ENCODE assay signal across 15 cellular contexts in the genomic region with DNA sequence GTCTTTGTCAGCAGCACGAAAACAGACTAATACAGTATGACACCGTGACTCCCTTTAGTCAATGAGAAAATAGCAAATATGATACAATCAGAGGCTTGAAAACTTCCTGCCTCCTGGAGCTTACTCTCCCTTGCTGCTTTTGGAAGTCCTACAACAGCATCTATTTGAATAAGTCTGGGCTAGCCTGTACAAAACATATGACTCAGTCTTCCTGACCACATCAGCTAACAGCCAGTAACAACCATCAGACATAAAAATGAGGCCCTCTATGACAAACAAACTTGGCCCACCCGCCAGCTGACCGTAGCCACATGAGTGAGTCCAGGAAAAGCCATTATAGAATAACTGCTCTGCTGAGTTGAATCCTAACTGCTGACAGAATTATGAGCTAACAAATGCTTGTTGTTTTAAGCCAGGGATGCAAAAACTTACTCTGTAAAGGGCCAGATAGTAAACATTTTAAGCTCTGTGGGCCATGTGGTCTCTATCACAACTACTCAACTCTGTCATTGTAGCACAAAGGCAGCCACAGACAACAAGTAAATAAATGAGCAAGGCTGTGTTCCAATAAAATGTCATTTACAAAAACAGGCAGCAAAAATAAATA.
DNase-seq lines count a peak whose midpoint lies in the region; ATAC-seq and TF ChIP-seq lines count a peak whose summit lies in the region.
"Had no signal": no experiment of that assay in that cellular context is flagged by ENCODE, and none has a peak within 500 bp of the region (broad histone marks: within the 10 kb centered on the region; RNA-seq: fewer than 3 reads in every experiment).

No MANE protein-coding gene starts in this region.

- no peak for TF ChIP-seq CTCF in smooth muscle cell (IDR thresholded peaks at IDR 0.05; ENCODE audit: borderline replicate concordance, insufficient read depth, poor library complexity, severe bottlenecking)

- no peaks in the 10 kb centered on the region for H3K4me1 Mint-ChIP-seq in activated CD4-positive, alpha-beta memory T cell treated with anti-CD3 and anti-CD28 coated beads, Interleukin-2, amount 10 ng/mL, durations not matched to agents 7 days and 5 days

- no peak overlapping the region for H3K4me3 Mint-ChIP-seq in activated CD4-positive, alpha-beta memory T cell treated with anti-CD3 and anti-CD28 coated beads, Interleukin-2, amount 10 ng/mL, durations not matched to agents 7 days and 5 days

- H3K9ac ChIP-seq in adipocyte (ENCODE audit: low read length) (peak overlapping the region; percentile 32), smooth muscle cell (ENCODE audit: low read depth) (no peak overlapping the region)

- no peak overlapping the region for H3K4me3 ChIP-seq in adipocyte (ENCODE audit: low read length)
- H3K4me3 ChIP-seq in smooth muscle cell: no peak overlapping the region
- H3K4me3 ChIP-seq: colonic mucosa, HAP-1, heart right ventricle, stomach had no signal

- no peaks in the 10 kb centered on the region for H3K27me3 ChIP-seq in adipocyte (replicated peaks; ENCODE audit: control insufficient read depth, insufficient read depth, low read length)
- H3K27me3 ChIP-seq in smooth muscle cell (ENCODE audit: low read depth): no peaks in the 10 kb centered on the region
- H3K27me3 ChIP-seq: colonic mucosa, heart right ventricle, stomach had no signal

- no peak overlapping the region for H2AFZ ChIP-seq in smooth muscle cell (ENCODE audit: low read depth)

- peaks cover 16% of the 10 kb centered on the region for H3K9me3 Mint-ChIP-seq in activated CD4-positive, alpha-beta memory T cell treated with anti-CD3 and anti-CD28 coated beads, Interleukin-2, amount 10 ng/mL, durations not matched to agents 7 days and 5 days

- peaks cover 7% of the 10 kb centered on the region for H3F3A ChIP-seq in smooth muscle cell (ENCODE audit: low read depth)

- H3K27ac ChIP-seq in smooth muscle cell (ENCODE audit: low read depth): peak overlapping the region; percentile 81
- H3K27ac ChIP-seq: colonic mucosa, stomach had no signal

- H3K4me2 ChIP-seq in smooth muscle cell: peak overlapping the region; percentile 48

- CTCF ChIA-PET in activated CD4-positive, alpha-beta memory T cell treated with anti-CD3 and anti-CD28 coated beads, Interleukin-2, amount 10 ng/mL, durations not matched to agents 7 days and 5 days (lab: Charles Lee): no interaction called here

- H3K4me1 ChIP-seq in adipocyte (ENCODE audit: control insufficient read depth, insufficient read depth, low read length) (peaks cover 12% of the 10 kb centered on the region), smooth muscle cell (ENCODE audit: low read depth) (no peaks in the 10 kb centered on the region)
- H3K4me1 ChIP-seq: colonic mucosa, heart right ventricle, stomach had no signal

- H3K27ac Mint-ChIP-seq in activated CD4-positive, alpha-beta memory T cell treated with anti-CD3 and anti-CD28 coated beads, Interleukin-2, amount 10 ng/mL, durations not matched to agents 7 days and 5 days: no peak overlapping the region
- H3K27ac Mint-ChIP-seq: activated T-helper 2 cell treated with anti-CD3 and anti-CD28 coated beads, Interferon-gamma antibody, Interleukin-2, Interleukin-4, amounts not matched to agents 10 μg/mL and 5 μg/mL and 100 μg/mL, durations not matched to agents 14 hours and 24 hours and 36 hours had no signal

- H4K20me1 ChIP-seq in smooth muscle cell (ENCODE audit: low read depth): no peaks in the 10 kb centered on the region

- no peaks in the 10 kb centered on the region for H3K36me3 Mint-ChIP-seq in activated CD4-positive, alpha-beta memory T cell treated with anti-CD3 and anti-CD28 coated beads, Interleukin-2, amount 10 ng/mL, durations not matched to agents 7 days and 5 days (ENCODE audit: low read depth)

- no peak for ATAC-seq in HG02970 (IDR thresholded peaks at IDR 0.05; ENCODE audit: low FRiP score, unreplicated experiment)
- ATAC-seq: heart right ventricle had no signal

- WGBS in smooth muscle cell (ENCODE audit: low lambda C conversion rate): 4% methylated on average over 4 of the region's 4 CpGs

- no peaks in the 10 kb centered on the region for H3K27me3 Mint-ChIP-seq in activated CD4-positive, alpha-beta memory T cell treated with anti-CD3 and anti-CD28 coated beads, Interleukin-2, amount 10 ng/mL, durations not matched to agents 7 days and 5 days

- no peaks in the 10 kb centered on the region for H3K9me3 ChIP-seq in adipocyte (ENCODE audit: control insufficient read depth, low read length)
- H3K9me3 ChIP-seq in smooth muscle cell (replicated peaks; ENCODE audit: low read depth): no peaks in the 10 kb centered on the region
- H3K9me3 ChIP-seq: colonic mucosa, heart right ventricle had no signal

- no peaks in the 10 kb centered on the region for H3K79me2 ChIP-seq in smooth muscle cell (ENCODE audit: low read depth)

- DNase-seq in HT1080 (ENCODE audit: low read depth) (peak; percentile 86), adipocyte (ENCODE audit: low read depth) (peak; percentile 58), foreskin melanocyte (peak; percentile 89), smooth muscle cell (lab: John Stamatoyannopoulos, UW; ENCODE audit: unreplicated experiment) (peak; percentile 12), NOMO-1 (lab: John Stamatoyannopoulos, UW; ENCODE audit: unreplicated experiment in 2 of 2) (no peak)
- no peak for DNase-seq in activated CD4-positive, alpha-beta memory T cell treated with anti-CD3 and anti-CD28 coated beads, Interleukin-2, amount 10 ng/mL, durations not matched to agents 7 days and 5 days
- DNase-seq: colonic mucosa, heart right ventricle, mesendoderm, NCI-H2227 treated with DMSO at 0.1 percent for 48 hours, SIG-M5, stomach had no signal

- POLR2A ChIA-PET in activated CD4-positive, alpha-beta memory T cell treated with anti-CD3 and anti-CD28 coated beads, Interleukin-2, amount 10 ng/mL, durations not matched to agents 7 days and 5 days (lab: Charles Lee): no interaction called here

- H3K36me3 ChIP-seq in adipocyte (ENCODE audit: control insufficient read depth, insufficient read depth, low read length, severe bottlenecking) (no peaks in the 10 kb centered on the region), smooth muscle cell (ENCODE audit: low read depth) (no peaks in the 10 kb centered on the region)
- H3K36me3 ChIP-seq: colonic mucosa, HAP-1, heart right ventricle, stomach had no signal

Comparison
In these comparisons a context has a peak if more than half of its experiments do, and no peak if none do; other contexts are left out.
1. DNase-seq: peak in HT1080 (single experiment), adipocyte (single experiment), foreskin melanocyte (single experiment) and smooth muscle cell (single experiment); none in NOMO-1 (0 of 2) and activated CD4-positive, alpha-beta memory T cell treated with anti-CD3 and anti-CD28 coated beads, Interleukin-2, amount 10 ng/mL, durations not matched to agents 7 days and 5 days (single experiment).